15 cellular contexts compared by ENCODE assay signal in genomic region chr5:115557667-115558387, GRCh38. TPM values are rescaled to one million over a fixed set of nuclear protein-coding genes. Genes with fewer than 3 reads are reported as not detected.
DNase-seq lines count a peak whose midpoint lies in the region; ATAC-seq, FAIRE-seq and TF ChIP-seq lines count a peak whose summit lies in the region.
"Had no signal": no experiment of that assay in that cellular context is flagged by ENCODE, and none has a peak within 500 bp of the region (broad histone marks: within the 10 kb centered on the region; RNA-seq: fewer than 3 reads in every experiment).

No MANE protein-coding gene starts in this region.

- peak; percentile 76 for DNase-seq in DMS53 (lab: John Stamatoyannopoulos, UW)
- peak; percentile 21 for DNase-seq in NCI-H146 (lab: John Stamatoyannopoulos, UW)
- peak; percentile 74 for DNase-seq in endothelial cell of umbilical vein (ENCODE audit: low read depth, low spot score)
- DNase-seq in middle frontal gyrus (ENCODE audit: extremely low spot score, low spot score) = no peak
- DNase-seq in GM19240 (ENCODE audit: insufficient read length, low spot score) = no peak
- DNase-seq in activated naive CD8-positive, alpha-beta T cell treated with anti-CD3 and anti-CD28 coated beads for 36 hours = no peak
- DNase-seq: activated T-cell treated with anti-CD3 and anti-CD28 coated beads, Interleukin-2, amount 50 U/mL, for 72 hours; head of caudate nucleus; NCI-H1694 treated with DMSO at 0.1 percent for 48 hours; stimulated activated CD8-positive, alpha-beta memory T cell treated with anti-CD3 and anti-CD28 coated beads, Interleukin-4, amount 100 ng/mL, for 48 hours had no signal

- H3K27me3 ChIP-seq in endothelial cell of umbilical vein (ENCODE audit: control insufficient read depth in 2 of 2, insufficient read depth in 2 of 2, low read length in 2 of 2) = no peaks in the 10 kb centered on the region

- TF ChIP-seq CTCF in endothelial cell of umbilical vein (IDR thresholded peaks at IDR 0.05; ENCODE audit: extremely low read depth in 1 of 2, insufficient read depth in 1 of 2, low read depth in 1 of 2, low read length in 2 of 2) = no peak

- H3K4me2 ChIP-seq in endothelial cell of umbilical vein (ENCODE audit: insufficient read depth, low read length) = peak overlapping the region; percentile 68
- H3K4me2 ChIP-seq: smooth muscle cell had no signal

- no peak for ATAC-seq in GM19035 (IDR thresholded peaks at IDR 0.05; ENCODE audit: unreplicated experiment)
- ATAC-seq: GM12878, Panc1 had no signal

- H3K9me3 ChIP-seq in endothelial cell of umbilical vein (replicated peaks; ENCODE audit: control insufficient read depth, insufficient read depth, low read length) (no peaks in the 10 kb centered on the region), mesodermal cell (ENCODE audit: control insufficient read depth, low read length) (no peaks in the 10 kb centered on the region)

- H3K79me2 ChIP-seq in endothelial cell of umbilical vein (ENCODE audit: control insufficient read depth, insufficient read depth, low read length) = no peaks in the 10 kb centered on the region

- H3K4me1 Mint-ChIP-seq in activated naive CD8-positive, alpha-beta T cell treated with anti-CD3 and anti-CD28 coated beads for 36 hours = no peaks in the 10 kb centered on the region

- no peak overlapping the region for H3K4me3 Mint-ChIP-seq in activated naive CD8-positive, alpha-beta T cell treated with anti-CD3 and anti-CD28 coated beads for 36 hours
- H3K4me3 Mint-ChIP-seq: activated T-cell treated with anti-CD3 and anti-CD28 coated beads, Interleukin-2, amount 50 U/mL, for 72 hours had no signal

- H3K9ac ChIP-seq in endothelial cell of umbilical vein (replicated peaks; ENCODE audit: extremely low read depth, insufficient read depth, low read length) = peak overlapping the region; percentile 56

- no peak for TF ChIP-seq POLR2A in endothelial cell of umbilical vein (IDR thresholded peaks at IDR 0.05; ENCODE audit: low read depth, low read length)

- 57 to 63% methylated on average over 2 to 3 of the region's 3 CpGs for WGBS in mesodermal cell (ENCODE audit: insufficient coverage in 2 of 2), 2 experiments

- H3K27ac ChIP-seq in endothelial cell of umbilical vein (ENCODE audit: insufficient read depth, low read depth, low read length) = peak overlapping the region; percentile 94
- H3K27ac ChIP-seq in mesodermal cell (ENCODE audit: low read depth, low read length, severe bottlenecking) = peak overlapping the region; percentile 42

- H3K4me3 ChIP-seq in endothelial cell of umbilical vein (replicated peaks in 1 of 3; ENCODE audit: insufficient read depth in 1 of 3, low read depth in 1 of 3, low read length in 3 of 3) (no peak overlapping the region), mesodermal cell (ENCODE audit: extremely low read depth, insufficient read depth, low read length, poor library complexity, severe bottlenecking) (no peak overlapping the region)
- H3K4me3 ChIP-seq: GM12878, smooth muscle cell had no signal

- FAIRE-seq in endothelial cell of umbilical vein (lab: Jason Lieb, UNC) = peak; percentile 62
- FAIRE-seq: GM12878 had no signal

- no peaks in the 10 kb centered on the region for H3K36me3 Mint-ChIP-seq in activated naive CD8-positive, alpha-beta T cell treated with anti-CD3 and anti-CD28 coated beads for 36 hours

- dilution Hi-C loops in endothelial cell of umbilical vein (cut with MboI; ENCODE audit: extremely low pct_ligation_motif_present, low sequenced_read_pairs) = no loop called here

- no peaks in the 10 kb centered on the region for H3K9me1 ChIP-seq in endothelial cell of umbilical vein (replicated peaks; ENCODE audit: control insufficient read depth, extremely low read depth, insufficient read depth, low read length)

- H3K9me3 Mint-ChIP-seq in activated naive CD8-positive, alpha-beta T cell treated with anti-CD3 and anti-CD28 coated beads for 36 hours = no peaks in the 10 kb centered on the region
- H3K9me3 Mint-ChIP-seq: activated T-cell treated with anti-CD3 and anti-CD28 coated beads, Interleukin-2, amount 50 U/mL, for 72 hours had no signal

- peaks cover 11% of the 10 kb centered on the region for H3K27me3 Mint-ChIP-seq in activated naive CD8-positive, alpha-beta T cell treated with anti-CD3 and anti-CD28 coated beads for 36 hours

- no peak overlapping the region for H3K27ac Mint-ChIP-seq in activated naive CD8-positive, alpha-beta T cell treated with anti-CD3 and anti-CD28 coated beads for 36 hours
- H3K27ac Mint-ChIP-seq: activated T-cell treated with anti-CD3 and anti-CD28 coated beads, Interleukin-2, amount 50 U/mL, for 72 hours had no signal

- TSS peak; percentile 60 for BruUV-seq in endothelial cell of umbilical vein (replicated peaks; lab: Mats Ljungman, UMichigan)

- intact Hi-C loops in endothelial cell of umbilical vein (cut with micrococcal nuclease) = loop anchor here (1.0 to 2.0 kb wide), 3 partner anchors 14 to 192 kb away; partner anchors contain the start of gene FEM1C

- POLR2A ChIA-PET in endothelial cell of umbilical vein (lab: Charles Lee) = no interaction called here

- H2AFZ ChIP-seq in endothelial cell of umbilical vein (ENCODE audit: low read depth, low read length) = peak overlapping the region; percentile 93

- CTCF ChIA-PET in endothelial cell of umbilical vein (lab: Charles Lee) = interaction anchor here (0.6 to 1.0 kb wide), 2 partner anchors 13 to 282 kb away, joined by 3 read pairs; partner anchors contain the start of gene FEM1C

- H4K20me1 ChIP-seq in endothelial cell of umbilical vein (replicated peaks; ENCODE audit: control insufficient read depth, extremely low read depth, insufficient read depth, low read length) = no peaks in the 10 kb centered on the region

- no peaks in the 10 kb centered on the region for H3K36me3 ChIP-seq in endothelial cell of umbilical vein (ENCODE audit: control insufficient read depth in 2 of 2, extremely low read depth in 1 of 2, insufficient read depth in 2 of 2, low read length in 2 of 2)
- H3K36me3 ChIP-seq in mesodermal cell (ENCODE audit: control insufficient read depth, insufficient read depth, low read length) = no peaks in the 10 kb centered on the region

- H3K4me1 ChIP-seq in endothelial cell of umbilical vein (ENCODE audit: control insufficient read depth, extremely low read depth, insufficient read depth, low read length) (peaks cover 29% of the 10 kb centered on the region), mesodermal cell (ENCODE audit: control insufficient read depth, insufficient read depth, low read length, poor library complexity, severe bottlenecking) (peaks cover 7% of the 10 kb centered on the region)

TF ChIP-seq in endothelial cell of umbilical vein, 7 proteins besides CTCF, POLR2A, EP300 and RAD21:
- TF ChIP-seq EZH2 (IDR thresholded peaks at IDR 0.05; ENCODE audit: borderline replicate concordance, low read depth, low read length, severe bottlenecking) = no peak
- TF ChIP-seq MYC (IDR thresholded peaks at IDR 0.05; ENCODE audit: low read depth, low read length) = no peak
- no peak for TF ChIP-seq FOS (IDR thresholded peaks at IDR 0.05; ENCODE audit: borderline replicate concordance, insufficient read depth, low read length)
- TF ChIP-seq MAX (IDR thresholded peaks at IDR 0.05; ENCODE audit: insufficient read depth, insufficient read length) = no peak
- TF ChIP-seq JUN (IDR thresholded peaks at IDR 0.05; ENCODE audit: borderline replicate concordance, insufficient read depth, insufficient read length, low read depth) = peak; percentile 45
- TF ChIP-seq POLR2AphosphoS5 (IDR thresholded peaks at IDR 0.05; ENCODE audit: insufficient read depth, low read depth, low read length) = no peak
- TF ChIP-seq GATA2 (IDR thresholded peaks at IDR 0.05; ENCODE audit: insufficient read depth, insufficient read length, low read depth, low read length) = peak; percentile 61
TF ChIP-seq in endothelial cell of umbilical vein: peak in this region for 2.

RNA-seq across cellular contexts. Expression of gene FEM1C, which starts 13.3 kb away (rescaled TPM):
- 16.0 and 16.7 TPM in 2 replicates for total RNA-seq in endothelial cell of umbilical vein
- polyA plus RNA-seq in endothelial cell of umbilical vein = 4.3 and 6.2 TPM in 2 replicates
- 5.2 and 5.7 TPM in 2 replicates for polyA plus RNA-seq in endothelial cell of umbilical vein (2011; cell fraction: cytosol; rRNA removed)
- polyA plus RNA-seq in endothelial cell of umbilical vein (2011; cell fraction: nucleus; rRNA removed) = 12.3 and 12.9 TPM in 2 replicates
- 8.5 and 9.9 TPM in 2 replicates for polyA plus RNA-seq in endothelial cell of umbilical vein (2012)
- polyA minus RNA-seq in endothelial cell of umbilical vein = 17.7 and 18.8 TPM in 2 replicates
- 7.0 TPM for polyA minus RNA-seq in endothelial cell of umbilical vein (2011; cell fraction: cytosol; rRNA and poly(A)+ RNA removed)
- polyA minus RNA-seq in endothelial cell of umbilical vein (2011; cell fraction: nucleus; rRNA and poly(A)+ RNA removed) = 26.9 and 32.2 TPM in 2 replicates
- 12.3 TPM for polyA plus RNA-seq in mesodermal cell (2013, experiment 1 of 2)
- 12.3 TPM for polyA plus RNA-seq in mesodermal cell (2013, experiment 2 of 2)
- total RNA-seq in activated naive CD8-positive, alpha-beta T cell treated with anti-CD3 and anti-CD28 coated beads for 36 hours = 10 to 100 TPM; 14.7 to 15.6 TPM

RNA-seq across cellular contexts. Expression of gene TICAM2, which starts 44.5 kb away (rescaled TPM):
- total RNA-seq in endothelial cell of umbilical vein = 3.2 and 3.5 TPM in 2 replicates
- 0.10 and 0.18 TPM in 2 replicates for polyA plus RNA-seq in endothelial cell of umbilical vein
- 0.06 and 0.30 TPM in 2 replicates for polyA plus RNA-seq in endothelial cell of umbilical vein (2011; cell fraction: cytosol; rRNA removed)
- polyA plus RNA-seq in endothelial cell of umbilical vein (2011; cell fraction: nucleus; rRNA removed) = 0.11 and 0.22 TPM in 2 replicates
- polyA plus RNA-seq in endothelial cell of umbilical vein (2012) = 1.3 and 2.5 TPM in 2 replicates
- polyA minus RNA-seq in endothelial cell of umbilical vein = 0.13 TPM in 1 of 2 replicates, not detected in the other
- polyA minus RNA-seq in endothelial cell of umbilical vein (2011; cell fraction: cytosol; rRNA and poly(A)+ RNA removed) = not detected
- 0.63 and 0.77 TPM in 2 replicates for polyA minus RNA-seq in endothelial cell of umbilical vein (2011; cell fraction: nucleus; rRNA and poly(A)+ RNA removed)
- polyA plus RNA-seq in mesodermal cell (2013, experiment 1 of 2) = 0.15 TPM
- not detected for polyA plus RNA-seq in mesodermal cell (2013, experiment 2 of 2)
- total RNA-seq in activated naive CD8-positive, alpha-beta T cell treated with anti-CD3 and anti-CD28 coated beads for 36 hours = 1 to 10 TPM in 1 of 2 experiments, under 1 TPM in 1; 0.82 to 1.1 TPM

Comparison
In these comparisons a context has a peak if more than half of its experiments do, and no peak if none do; other contexts are left out.
1. DNase-seq: peak in DMS53 (single experiment), NCI-H146 (single experiment) and endothelial cell of umbilical vein (single experiment); none in middle frontal gyrus (single experiment), GM19240 (single experiment) and activated naive CD8-positive, alpha-beta T cell treated with anti-CD3 and anti-CD28 coated beads for 36 hours (single experiment).